ENCODE assay signal across 8 cellular contexts in genomic region chr15:85646538-85647091, GRCh38.
DNase-seq lines count a peak whose midpoint lies in the region; ATAC-seq and TF ChIP-seq lines count a peak whose summit lies in the region.

No MANE protein-coding gene starts in this region.

- no peak overlapping the region for H3K27ac Mint-ChIP-seq in neural progenitor cell

- intact Hi-C loops in ascending aorta (cut with DNase I): no loop called here
- intact Hi-C loops in spleen (cut with DNase I; ENCODE audit: low total_unique reads): no loop called here

- no peaks in the 10 kb centered on the region for H4K20me1 ChIP-seq in neural progenitor cell (ENCODE audit: low read depth)

- DNase-seq in AG10803 (ENCODE audit: low read depth) (peak; percentile 63), ascending aorta (ENCODE audit: low spot score in 2 of 2) (no peak), spleen (no peak), AML-193 (lab: John Stamatoyannopoulos, UW) (no peak), neural progenitor cell (ENCODE audit: low spot score) (no peak), iPS-NIHi11 (ENCODE audit: low spot score) (no peak)

- ATAC-seq in GM19035 (IDR thresholded peaks at IDR 0.05; ENCODE audit: unreplicated experiment) (peak; percentile 99), HG03378 (IDR thresholded peaks at IDR 0.05; ENCODE audit: unreplicated experiment) (peak; percentile 85)

- no peak overlapping the region for H3K9ac ChIP-seq in neural progenitor cell

- no peak for TF ChIP-seq CTCF in AG10803 (conservative IDR thresholded peaks at IDR 0.05; ENCODE audit: low read length)
- TF ChIP-seq CTCF in ascending aorta (IDR thresholded peaks at IDR 0.05): no peak
- TF ChIP-seq CTCF in spleen (IDR thresholded peaks at IDR 0.05 in 8 of 11, conservative IDR thresholded peaks at IDR 0.05 in 3 of 11): no peak
- TF ChIP-seq CTCF in neural progenitor cell (IDR thresholded peaks at IDR 0.05): no peak

- WGBS in spleen, 5 donors: 81 to 87% (median 86%) methylated on average over 4 of the region's 4 CpGs

- H3K79me2 ChIP-seq in neural progenitor cell (ENCODE audit: low read depth): no peaks in the 10 kb centered on the region

- TF ChIP-seq POLR2A in spleen (IDR thresholded peaks at IDR 0.05): no peak

- H3K27me3 ChIP-seq in ascending aorta (no peaks in the 10 kb centered on the region), spleen (replicated peaks in 1 of 7) (no peaks in the 10 kb centered on the region), neural progenitor cell (no peaks in the 10 kb centered on the region)

- H3K36me3 Mint-ChIP-seq in neural progenitor cell: peaks cover 34% of the 10 kb centered on the region

- H3K27ac ChIP-seq in ascending aorta: peak overlapping the region; percentile 9 to 90
- peak overlapping the region in 6 of 8 donors; percentile 23 to 75 (median 68) for H3K27ac ChIP-seq in spleen
- no peak overlapping the region for H3K27ac ChIP-seq in neural progenitor cell

- peaks cover 3% of the 10 kb centered on the region for H3K9me3 Mint-ChIP-seq in neural progenitor cell

- no peak overlapping the region for H3K4me2 ChIP-seq in neural progenitor cell

- H3K4me3 Mint-ChIP-seq in neural progenitor cell: no peak overlapping the region

- H3K4me1 Mint-ChIP-seq in neural progenitor cell: peaks cover 14% of the 10 kb centered on the region

- H3F3A ChIP-seq in neural progenitor cell (ENCODE audit: low read depth): no peaks in the 10 kb centered on the region

- H3K27me3 Mint-ChIP-seq in neural progenitor cell (ENCODE audit: insufficient read depth, low read depth): no peaks in the 10 kb centered on the region

- H3K4me3 ChIP-seq in AG10803 (ENCODE audit: low read length) (no peak overlapping the region), ascending aorta (no peak overlapping the region), spleen (no peak overlapping the region), neural progenitor cell (no peak overlapping the region)

- H3K9me3 ChIP-seq in ascending aorta (no peaks in the 10 kb centered on the region), spleen (no peaks in the 10 kb centered on the region), neural progenitor cell (ENCODE audit: low read depth) (no peaks in the 10 kb centered on the region)

- H3K4me1 ChIP-seq in ascending aorta (peaks cover 0 to 51% of the 10 kb centered on the region in 2 donors), spleen (peaks cover 17 to 75% (median 51%) of the 10 kb centered on the region in 6 donors), neural progenitor cell (no peaks in the 10 kb centered on the region)

- peaks cover 21 to 24% of the 10 kb centered on the region in 2 donors for H3K36me3 ChIP-seq in ascending aorta
- H3K36me3 ChIP-seq in spleen: peaks cover 0 to 88% (median 25%) of the 10 kb centered on the region in 6 donors
- no peaks in the 10 kb centered on the region for H3K36me3 ChIP-seq in neural progenitor cell

- no peak overlapping the region for H2AFZ ChIP-seq in neural progenitor cell (replicated peaks)
